1 cellular context compared by ENCODE assay signal in genomic region chr6:143139239-143139784, GRCh38.
TF ChIP-seq lines count a peak whose summit lies in the region.

No MANE protein-coding gene starts in this region.

TF ChIP-seq in HepG2, 621 proteins besides CTCF, POLR2A, EP300 and RAD21:
- TF ChIP-seq PRDM15 (CRISPR knock-in tag; IDR thresholded peaks at IDR 0.05) (no peak), ZFX (CRISPR knock-in tag; IDR thresholded peaks at IDR 0.05; ENCODE audit: low read depth) (no peak), TFAP4 (IDR thresholded peaks at IDR 0.05; ENCODE audit: borderline replicate concordance, low read depth) (no peak), ESRRA (CRISPR knock-in tag; IDR thresholded peaks at IDR 0.05; ENCODE audit: low read depth) (no peak)
